Comparison of ENCODE assay signal across 8 cellular contexts in genomic region chr1:234356615-234357269, GRCh38. TPM values are rescaled to one million over a fixed set of nuclear protein-coding genes. Genes with fewer than 3 reads are reported as not detected.
DNase-seq lines count a peak whose midpoint lies in the region; ATAC-seq, FAIRE-seq and TF ChIP-seq lines count a peak whose summit lies in the region.
"Not testable (repeated sequence)": the region's sequence is repeated elsewhere in the genome, so short reads cannot be mapped to it uniquely, and the experiment has no call there.

No MANE protein-coding gene starts in this region.

- peak overlapping the region; percentile 78 for H3K4me3 ChIP-seq in Jurkat, Clone E6-1 (ENCODE audit: low read length)
- H3K4me3 ChIP-seq in breast epithelium (peak overlapping the region in 2 of 3 donors; percentile 48 to 61), kidney (ENCODE audit: low read length in 2 of 2) (peak overlapping the region; percentile 44 to 73)

- not testable (repeated sequence) for H3K36me3 Mint-ChIP-seq in activated CD8-positive, alpha-beta memory T cell treated with anti-CD3 and anti-CD28 coated beads, Interleukin-2, amount 10 ng/mL, durations not matched to agents 7 days and 5 days

- H3K9me3 ChIP-seq in breast epithelium; kidney (ENCODE audit: control insufficient read depth in 1 of 2, low read length in 2 of 2): not testable (repeated sequence)

- not testable (repeated sequence) for H3K9me3 Mint-ChIP-seq in activated CD8-positive, alpha-beta memory T cell treated with anti-CD3 and anti-CD28 coated beads, Interleukin-2, amount 10 ng/mL, durations not matched to agents 7 days and 5 days (ENCODE audit: low read depth)

- H3K27me3 Mint-ChIP-seq in activated CD8-positive, alpha-beta memory T cell treated with anti-CD3 and anti-CD28 coated beads, Interleukin-2, amount 10 ng/mL, durations not matched to agents 7 days and 5 days, result peaks cover 13% of the 10 kb centered on the region

- peak overlapping the region in 1 of 2 donors; percentile 0 for H3K27ac ChIP-seq in breast epithelium
- H3K27ac ChIP-seq in kidney (ENCODE audit: low read depth in 2 of 2, low read length in 2 of 2), result not testable (repeated sequence)

- H3K9ac ChIP-seq in kidney (ENCODE audit: low read length in 2 of 2), result not testable (repeated sequence)

- not testable (repeated sequence) for TF ChIP-seq POLR2A in breast epithelium (IDR thresholded peaks at IDR 0.05)

- H3K36me3 ChIP-seq in breast epithelium; kidney (ENCODE audit: control insufficient read depth in 1 of 2, insufficient read depth in 2 of 2, low read length in 2 of 2): not testable (repeated sequence)

- peak; percentile 53 for FAIRE-seq in RCC 7860 (lab: Jason Lieb, UNC)
- not testable (repeated sequence) for FAIRE-seq in kidney (lab: Jason Lieb, UNC); urothelium cell line (lab: Jason Lieb, UNC)

- not testable (repeated sequence) for H3K27me3 ChIP-seq in breast epithelium

- peak; percentile 82 for ATAC-seq in GM18867 (IDR thresholded peaks at IDR 0.05; ENCODE audit: unreplicated experiment)
- peak; percentile 82 for ATAC-seq in activated CD8-positive, alpha-beta memory T cell treated with anti-CD3 and anti-CD28 coated beads, Interleukin-2, amount 10 ng/mL, durations not matched to agents 7 days and 5 days

- TF ChIP-seq CTCF in breast epithelium (IDR thresholded peaks at IDR 0.05); kidney (IDR thresholded peaks at IDR 0.05; ENCODE audit: borderline replicate concordance, extremely low read depth, insufficient read depth): not testable (repeated sequence)

- peak overlapping the region; percentile 87 for H3K27ac Mint-ChIP-seq in activated CD8-positive, alpha-beta memory T cell treated with anti-CD3 and anti-CD28 coated beads, Interleukin-2, amount 10 ng/mL, durations not matched to agents 7 days and 5 days

- peak; percentile 57 for DNase-seq in Jurkat, Clone E6-1 (ENCODE audit: low read depth, low spot score)
- DNase-seq in RCC 7860 (ENCODE audit: low spot score), result peak; percentile 62
- peak; percentile 80 for DNase-seq in activated CD8-positive, alpha-beta memory T cell treated with anti-CD3 and anti-CD28 coated beads, Interleukin-2, amount 10 ng/mL, durations not matched to agents 7 days and 5 days
- peak; percentile 28 to 62 for DNase-seq in breast epithelium (ENCODE audit: low spot score in 2 of 2)
- DNase-seq in kidney, result peak; percentile 78
- DNase-seq in stimulated activated CD4-positive, alpha-beta T cell treated with anti-CD3 and anti-CD28 coated beads, Interleukin-12 subunit alpha, Interleukin-12 subunit beta, amount 100 ng/mL, for 24 hours (ENCODE audit: low read depth in 2 of 2), result peak; percentile 28 to 44
- peak; percentile 26 for DNase-seq in urothelium cell line (ENCODE audit: low spot score)

- peak overlapping the region; percentile 86 for H3K4me3 Mint-ChIP-seq in activated CD8-positive, alpha-beta memory T cell treated with anti-CD3 and anti-CD28 coated beads, Interleukin-2, amount 10 ng/mL, durations not matched to agents 7 days and 5 days

- CTCF ChIA-PET in activated CD8-positive, alpha-beta memory T cell treated with anti-CD3 and anti-CD28 coated beads, Interleukin-2, amount 10 ng/mL, durations not matched to agents 7 days and 5 days (lab: Charles Lee), result interaction anchor here (0.6 to 2.0 kb wide), 4 partner anchors 13 to 138 kb away, joined by 3 to 5 read pairs (median 3); no protein-coding TSS in a partner anchor

- intact Hi-C loops in breast epithelium (cut with DNase I; ENCODE audit: low total_unique reads); kidney (cut with DNase I): not testable (repeated sequence)

- not testable (repeated sequence) for H3K4me1 ChIP-seq in breast epithelium; kidney (ENCODE audit: control insufficient read depth in 1 of 2, insufficient read depth in 1 of 2, low read depth in 1 of 2, low read length in 2 of 2)

- H3K4me1 Mint-ChIP-seq in activated CD8-positive, alpha-beta memory T cell treated with anti-CD3 and anti-CD28 coated beads, Interleukin-2, amount 10 ng/mL, durations not matched to agents 7 days and 5 days, result peaks cover 20% of the 10 kb centered on the region

RNA-seq across cellular contexts. Expression of gene COA6, which starts 16.5 kb away (rescaled TPM):
- polyA plus RNA-seq in Jurkat, Clone E6-1 (2012; ENCODE audit: insufficient read depth, insufficient read length), result 70.8 TPM
- total RNA-seq in activated CD8-positive, alpha-beta memory T cell treated with anti-CD3 and anti-CD28 coated beads, Interleukin-2, amount 10 ng/mL, durations not matched to agents 7 days and 5 days, result 10 to 100 TPM; 42.4 to 43.0 TPM
- total RNA-seq in breast epithelium (10 to 100 TPM; 10.4 to 17.7 (median 14.6) TPM), kidney (21.2 TPM)
- 76.4 TPM for polyA plus RNA-seq in kidney (ENCODE audit: insufficient read depth, low read depth, low replicate concordance)

Comparison
In these comparisons a context has a peak if more than half of its experiments do, and no peak if none do; other contexts are left out.
1. DNase-seq: peak in every context shown above with its lines; median percentile 80 in activated CD8-positive, alpha-beta memory T cell treated with anti-CD3 and anti-CD28 coated beads, Interleukin-2, amount 10 ng/mL, durations not matched to agents 7 days and 5 days; 78 in kidney; 62 in RCC 7860; 57 in Jurkat, Clone E6-1; 45 in breast epithelium; 36 in stimulated activated CD4-positive, alpha-beta T cell treated with anti-CD3 and anti-CD28 coated beads, Interleukin-12 subunit alpha, Interleukin-12 subunit beta, amount 100 ng/mL, for 24 hours; 26 in urothelium cell line.